Comparison of ENCODE assay signal across 32 cellular contexts in genomic region chr3:162354343-162354742, GRCh38.
DNase-seq lines count a peak whose midpoint lies in the region; ATAC-seq and TF ChIP-seq lines count a peak whose summit lies in the region.
"Had no signal": no experiment of that assay in that cellular context is flagged by ENCODE, and none has a peak within 500 bp of the region (broad histone marks: within the 10 kb centered on the region; RNA-seq: fewer than 3 reads in every experiment).

No MANE protein-coding gene starts in this region.

- H3K4me1 ChIP-seq in GM23338 (ENCODE audit: insufficient read depth) = no peaks in the 10 kb centered on the region
- H3K4me1 ChIP-seq in muscle layer of colon (ENCODE audit: insufficient read depth, low read length) = peaks cover 8% of the 10 kb centered on the region
- H3K4me1 ChIP-seq: ascending aorta, heart left ventricle, lower lobe of right lung, psoas muscle, tibial nerve had no signal

- TF ChIP-seq CTCF in AG10803 (conservative IDR thresholded peaks at IDR 0.05; ENCODE audit: low read length) = no peak
- TF ChIP-seq CTCF in GM23338 (conservative IDR thresholded peaks at IDR 0.05; ENCODE audit: low read depth in 2 of 2) = no peak
- no peak for TF ChIP-seq CTCF in GM20000 (IDR thresholded peaks at IDR 0.05; ENCODE audit: extremely low read depth, missing control alignments)

- H3K9me3 ChIP-seq in muscle layer of colon (ENCODE audit: low read length) = no peaks in the 10 kb centered on the region
- H3K9me3 ChIP-seq: ascending aorta, heart left ventricle, lower lobe of right lung, psoas muscle, tibial nerve had no signal

- H3K4me3 Mint-ChIP-seq in GM23338 = no peak overlapping the region
- H3K4me3 Mint-ChIP-seq: activated naive CD8-positive, alpha-beta T cell treated with anti-CD3 and anti-CD28 coated beads for 36 hours; IgD-negative memory B cell; naive thymus-derived CD4-positive, alpha-beta T cell had no signal

- H4K20me1 ChIP-seq in GM23338 (replicated peaks; ENCODE audit: insufficient read depth) = no peaks in the 10 kb centered on the region

- H3F3A ChIP-seq in GM23338 (replicated peaks; ENCODE audit: low read depth) = no peaks in the 10 kb centered on the region

- peak; percentile 93 for DNase-seq in AG10803 (ENCODE audit: low read depth)
- peak; percentile 10 for DNase-seq in GM23338 (ENCODE audit: low spot score)
- peak; percentile 40 for DNase-seq in astrocyte of the hippocampus (ENCODE audit: low read depth, low spot score)
- DNase-seq in NCI-H187 treated with DMSO at 0.1 percent for 48 hours (lab: John Stamatoyannopoulos, UW) = no peak
- no peak for DNase-seq in GM20000 (ENCODE audit: low spot score)
- DNase-seq in T-helper 1 cell = no peak
- DNase-seq: activated CD4-positive, alpha-beta T cell treated with anti-CD3 and anti-CD28 coated beads for 48 hours; activated effector memory CD4-positive, alpha-beta T cell treated with Interleukin-2 at 50 U/mL for 16 hours; activated naive CD8-positive, alpha-beta T cell treated with anti-CD3 and anti-CD28 coated beads for 36 hours; activated T-cell treated with anti-CD3 and anti-CD28 coated beads, Interleukin-2, amount 50 U/mL, for 1 hour; caudate nucleus; heart left ventricle; lower lobe of right lung; midbrain; MV-4-11; naive thymus-derived CD4-positive, alpha-beta T cell; NCI-H1436 treated with DMSO at 0.1 percent for 48 hours; NCI-H2107; NCI-H82; nucleus accumbens; psoas muscle; SHP77 treated with DMSO at 0.1 percent for 48 hours; stimulated activated CD4-positive, alpha-beta T cell treated with anti-CD3 and anti-CD28 coated beads, Interleukin-15, amount 100 ng/mL, for 24 hours; stimulated activated CD4-positive, alpha-beta T cell treated with anti-CD3 and anti-CD28 coated beads, Interleukin-4, amount 100 ng/mL, for 4 hours; T1000 had no signal

- no peaks in the 10 kb centered on the region for H3K27me3 Mint-ChIP-seq in GM23338 (ENCODE audit: insufficient read depth, low read depth, poor library complexity)
- H3K27me3 Mint-ChIP-seq: activated naive CD8-positive, alpha-beta T cell treated with anti-CD3 and anti-CD28 coated beads for 36 hours; IgD-negative memory B cell; naive thymus-derived CD4-positive, alpha-beta T cell had no signal

- H3K4me1 Mint-ChIP-seq in GM23338 = no peaks in the 10 kb centered on the region
- H3K4me1 Mint-ChIP-seq: activated naive CD8-positive, alpha-beta T cell treated with anti-CD3 and anti-CD28 coated beads for 36 hours; IgD-negative memory B cell; naive thymus-derived CD4-positive, alpha-beta T cell had no signal

- H3K27me3 ChIP-seq in GM23338 (ENCODE audit: insufficient read depth) = no peaks in the 10 kb centered on the region
- no peaks in the 10 kb centered on the region for H3K27me3 ChIP-seq in muscle layer of colon (ENCODE audit: control insufficient read depth in 1 of 2, insufficient read depth in 2 of 2, low read length in 2 of 2)
- H3K27me3 ChIP-seq: ascending aorta, heart left ventricle, tibial nerve had no signal

- no peaks in the 10 kb centered on the region; the same call in 1 of the 2 replicates for H3K9me2 ChIP-seq in GM23338 (ENCODE audit: insufficient read depth)

- H3K4me3 ChIP-seq in AG10803 (ENCODE audit: low read length) = no peak overlapping the region
- H3K4me3 ChIP-seq in GM23338 = no peak overlapping the region
- H3K4me3 ChIP-seq in muscle layer of colon (ENCODE audit: low read depth in 1 of 2, low read length in 2 of 2) = no peak overlapping the region
- H3K4me3 ChIP-seq: ascending aorta, heart left ventricle, lower lobe of right lung, psoas muscle, tibial nerve had no signal

- H3K4me2 ChIP-seq in GM23338 = no peak overlapping the region

- H3K9ac ChIP-seq in muscle layer of colon (ENCODE audit: low read length) = no peak overlapping the region

- ATAC-seq in GM23338 = no peak
- ATAC-seq in HG02884 (IDR thresholded peaks at IDR 0.05; ENCODE audit: unreplicated experiment) = no peak
- ATAC-seq: heart left ventricle; lower lobe of right lung; naive thymus-derived CD4-positive, alpha-beta T cell; psoas muscle; sciatic nerve had no signal

- H3K36me3 Mint-ChIP-seq in GM23338 (ENCODE audit: low read depth) = no peaks in the 10 kb centered on the region
- H3K36me3 Mint-ChIP-seq: activated naive CD8-positive, alpha-beta T cell treated with anti-CD3 and anti-CD28 coated beads for 36 hours; IgD-negative memory B cell; naive thymus-derived CD4-positive, alpha-beta T cell had no signal

- no peak overlapping the region for H3K27ac Mint-ChIP-seq in GM23338
- H3K27ac Mint-ChIP-seq: activated naive CD8-positive, alpha-beta T cell treated with anti-CD3 and anti-CD28 coated beads for 36 hours; IgD-negative memory B cell; naive thymus-derived CD4-positive, alpha-beta T cell had no signal

- H2AFZ ChIP-seq in GM23338 = no peak overlapping the region

- H3K27ac ChIP-seq in GM23338 (ENCODE audit: low read depth) = no peak overlapping the region
- peak overlapping the region; percentile 21 for H3K27ac ChIP-seq in muscle layer of colon (ENCODE audit: low read depth, low read length)
- H3K27ac ChIP-seq: ascending aorta, heart left ventricle, lower lobe of right lung, psoas muscle, tibial nerve, VCaP had no signal

- no peaks in the 10 kb centered on the region for H3K9me3 Mint-ChIP-seq in GM23338

- no peaks in the 10 kb centered on the region for H3K79me2 ChIP-seq in GM23338 (replicated peaks; ENCODE audit: insufficient read depth)

- no peaks in the 10 kb centered on the region for H3K36me3 ChIP-seq in GM23338 (ENCODE audit: insufficient read depth)
- H3K36me3 ChIP-seq in muscle layer of colon (ENCODE audit: insufficient read depth, low read length) = no peaks in the 10 kb centered on the region
- H3K36me3 ChIP-seq: ascending aorta, heart left ventricle, lower lobe of right lung, tibial nerve had no signal

TF ChIP-seq in GM23338, 12 proteins besides CTCF, POLR2A, EP300 and RAD21 (continues in another document):
- TF ChIP-seq, protein P1, sequence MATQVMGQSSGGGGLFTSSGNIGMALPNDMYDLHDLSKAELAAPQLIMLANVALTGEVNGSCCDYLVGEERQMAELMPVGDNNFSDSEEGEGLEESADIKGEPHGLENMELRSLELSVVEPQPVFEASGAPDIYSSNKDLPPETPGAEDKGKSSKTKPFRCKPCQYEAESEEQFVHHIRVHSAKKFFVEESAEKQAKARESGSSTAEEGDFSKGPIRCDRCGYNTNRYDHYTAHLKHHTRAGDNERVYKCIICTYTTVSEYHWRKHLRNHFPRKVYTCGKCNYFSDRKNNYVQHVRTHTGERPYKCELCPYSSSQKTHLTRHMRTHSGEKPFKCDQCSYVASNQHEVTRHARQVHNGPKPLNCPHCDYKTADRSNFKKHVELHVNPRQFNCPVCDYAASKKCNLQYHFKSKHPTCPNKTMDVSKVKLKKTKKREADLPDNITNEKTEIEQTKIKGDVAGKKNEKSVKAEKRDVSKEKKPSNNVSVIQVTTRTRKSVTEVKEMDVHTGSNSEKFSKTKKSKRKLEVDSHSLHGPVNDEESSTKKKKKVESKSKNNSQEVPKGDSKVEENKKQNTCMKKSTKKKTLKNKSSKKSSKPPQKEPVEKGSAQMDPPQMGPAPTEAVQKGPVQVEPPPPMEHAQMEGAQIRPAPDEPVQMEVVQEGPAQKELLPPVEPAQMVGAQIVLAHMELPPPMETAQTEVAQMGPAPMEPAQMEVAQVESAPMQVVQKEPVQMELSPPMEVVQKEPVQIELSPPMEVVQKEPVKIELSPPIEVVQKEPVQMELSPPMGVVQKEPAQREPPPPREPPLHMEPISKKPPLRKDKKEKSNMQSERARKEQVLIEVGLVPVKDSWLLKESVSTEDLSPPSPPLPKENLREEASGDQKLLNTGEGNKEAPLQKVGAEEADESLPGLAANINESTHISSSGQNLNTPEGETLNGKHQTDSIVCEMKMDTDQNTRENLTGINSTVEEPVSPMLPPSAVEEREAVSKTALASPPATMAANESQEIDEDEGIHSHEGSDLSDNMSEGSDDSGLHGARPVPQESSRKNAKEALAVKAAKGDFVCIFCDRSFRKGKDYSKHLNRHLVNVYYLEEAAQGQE (IDR thresholded peaks at IDR 0.05; ENCODE audit: unreplicated experiment) = no peak

Comparison
In these comparisons a context has a peak if more than half of its experiments do, and no peak if none do; other contexts are left out.
1. DNase-seq: peak in AG10803 (single experiment), GM23338 (single experiment) and astrocyte of the hippocampus (single experiment); none in NCI-H187 treated with DMSO at 0.1 percent for 48 hours (single experiment), GM20000 (single experiment) and T-helper 1 cell (0 of 5).